In the genomic region with DNA sequence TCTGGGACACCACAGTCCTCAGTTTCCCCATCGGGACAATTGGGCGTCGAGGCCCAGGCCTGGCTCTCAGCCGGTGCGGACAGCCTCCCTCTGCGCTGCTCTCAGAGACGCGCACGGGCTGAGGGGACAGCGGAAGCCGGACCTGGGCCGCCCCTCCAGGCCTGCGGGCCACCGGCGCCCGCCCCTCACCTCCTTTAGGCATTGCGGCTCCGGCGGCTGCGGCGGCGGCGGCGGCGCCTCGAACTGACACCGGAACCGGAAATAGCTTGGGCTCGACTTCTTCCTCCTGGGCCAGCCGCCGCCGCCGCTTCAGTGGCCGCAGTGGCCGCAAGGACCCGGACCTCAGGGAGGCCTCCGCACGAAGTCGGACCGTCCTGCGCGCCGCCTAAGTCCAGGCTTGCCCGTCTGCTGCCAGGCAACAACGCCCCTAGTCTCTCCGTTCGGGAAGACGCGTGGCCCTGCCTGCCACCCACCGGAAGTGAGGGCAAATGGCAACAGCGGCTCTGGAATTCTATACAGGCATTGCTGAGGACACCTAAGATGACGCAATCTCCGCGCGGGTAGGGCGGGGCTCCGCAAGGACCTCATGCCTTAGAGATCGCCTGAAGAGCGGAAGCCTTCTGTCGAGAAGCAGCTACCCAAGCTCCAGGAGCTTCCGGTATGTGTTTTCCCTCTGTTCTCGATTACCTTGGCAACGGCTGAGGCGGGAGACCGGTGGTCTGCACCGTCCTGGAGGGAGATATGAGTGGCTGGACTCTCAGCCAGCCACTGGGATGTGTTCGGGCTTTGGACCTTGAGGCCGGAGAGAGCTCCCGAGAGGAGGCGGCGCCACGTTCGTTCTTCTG, we compare ENCODE assay signal across 8 cellular contexts. TPM values are rescaled to one million over a fixed set of nuclear protein-coding genes. Genes with fewer than 3 reads are reported as not detected.
DNase-seq lines count a peak whose midpoint lies in the region; ATAC-seq, FAIRE-seq and TF ChIP-seq lines count a peak whose summit lies in the region.

A gene (plus strand): TSS at position 623 of the 845 bp plus-strand sequence. CDS start 2,124 bp downstream, outside the sequence.
A gene with protein sequence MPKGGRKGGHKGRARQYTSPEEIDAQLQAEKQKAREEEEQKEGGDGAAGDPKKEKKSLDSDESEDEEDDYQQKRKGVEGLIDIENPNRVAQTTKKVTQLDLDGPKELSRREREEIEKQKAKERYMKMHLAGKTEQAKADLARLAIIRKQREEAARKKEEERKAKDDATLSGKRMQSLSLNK (minus strand): TSS at position 251 of the 845 bp plus-strand sequence. CDS start 49 bp downstream, at position 202.

- BruUV-seq in Calu3 (replicated peaks; lab: Mats Ljungman, UMichigan) (no TSS peak), endothelial cell of umbilical vein (replicated peaks; lab: Mats Ljungman, UMichigan) (no TSS peak)

- H3K4me1 ChIP-seq in HUES64 (ENCODE audit: insufficient read depth, low read length): peaks cover 17% of the 10 kb centered on the region
- peaks cover 32% of the 10 kb centered on the region for H3K4me1 ChIP-seq in OCI-LY1 (ENCODE audit: insufficient read depth, low read length, severe bottlenecking)
- peaks cover 21% of the 10 kb centered on the region for H3K4me1 ChIP-seq in endothelial cell of umbilical vein (ENCODE audit: control insufficient read depth, extremely low read depth, insufficient read depth, low read length)

- H3F3A ChIP-seq in OCI-LY1 (ENCODE audit: insufficient read depth, low read length): no peaks in the 10 kb centered on the region

- no peaks in the 10 kb centered on the region for H3K27me3 Mint-ChIP-seq in Calu3 (ENCODE audit: unreplicated experiment)

- H3K9me1 ChIP-seq in endothelial cell of umbilical vein (replicated peaks; ENCODE audit: control insufficient read depth, extremely low read depth, insufficient read depth, low read length): no peaks in the 10 kb centered on the region

- peak; percentile 100 for FAIRE-seq in endothelial cell of umbilical vein (lab: Jason Lieb, UNC)

- H3K36me3 Mint-ChIP-seq in Calu3 (ENCODE audit: insufficient read depth, unreplicated experiment): peaks cover 64% of the 10 kb centered on the region

- H3K9me3 Mint-ChIP-seq in Calu3 (ENCODE audit: low read depth, unreplicated experiment): no peaks in the 10 kb centered on the region

- H4K20me1 ChIP-seq in OCI-LY1 (ENCODE audit: insufficient read depth, low read length) (no peaks in the 10 kb centered on the region), endothelial cell of umbilical vein (replicated peaks; ENCODE audit: control insufficient read depth, extremely low read depth, insufficient read depth, low read length) (peaks cover 3% of the 10 kb centered on the region)

- H3K4me2 ChIP-seq in OCI-LY1 (ENCODE audit: low read length) (peak within 1 kb of the TSS; percentile 79), endothelial cell of umbilical vein (ENCODE audit: insufficient read depth, low read length) (peak within 1 kb of the TSS; percentile 96)

- peak; percentile 79 for ATAC-seq in GM21447 (IDR thresholded peaks at IDR 0.05; ENCODE audit: unreplicated experiment)

- H3K36me3 ChIP-seq in HUES64 (ENCODE audit: insufficient read depth, low read length) (peaks cover 50% of the 10 kb centered on the region), OCI-LY1 (ENCODE audit: insufficient read depth, low read length) (peaks cover 49% of the 10 kb centered on the region), endothelial cell of umbilical vein (ENCODE audit: control insufficient read depth in 2 of 2, extremely low read depth in 1 of 2, insufficient read depth in 2 of 2, low read length in 2 of 2) (peaks cover 6 to 20% of the 10 kb centered on the region in 2 experiments)

- H3K4me1 Mint-ChIP-seq in Calu3 (ENCODE audit: low read depth, unreplicated experiment): peaks cover 5% of the 10 kb centered on the region

- H2AFZ ChIP-seq in OCI-LY1 (ENCODE audit: low read length) (no peak within 1 kb of the TSS), endothelial cell of umbilical vein (ENCODE audit: low read depth, low read length) (peak within 1 kb of the TSS; percentile 68)

- dilution Hi-C loops in endothelial cell of umbilical vein (cut with MboI; ENCODE audit: extremely low pct_ligation_motif_present, low sequenced_read_pairs): no loop called here

- H3K27ac ChIP-seq in HUES64 (ENCODE audit: low read depth, low read length) (peak within 1 kb of the TSS; percentile 100), OCI-LY1 (ENCODE audit: low read depth, low read length, poor library complexity, severe bottlenecking) (peak within 1 kb of the TSS; percentile 71), endothelial cell of umbilical vein (ENCODE audit: insufficient read depth, low read depth, low read length) (peak within 1 kb of the TSS; percentile 79)

- H3K79me2 ChIP-seq in OCI-LY1 (ENCODE audit: insufficient read depth, low read length): peaks cover 52% of the 10 kb centered on the region
- peaks cover 70% of the 10 kb centered on the region for H3K79me2 ChIP-seq in endothelial cell of umbilical vein (ENCODE audit: control insufficient read depth, insufficient read depth, low read length)

- H3K4me3 ChIP-seq in HUES64 (ENCODE audit: low read length): peak within 1 kb of the TSS; percentile 89
- H3K4me3 ChIP-seq in OCI-LY1 (ENCODE audit: low read depth, low read length, poor library complexity, severe bottlenecking): peak within 1 kb of the TSS; percentile 79
- H3K4me3 ChIP-seq in endothelial cell of umbilical vein (replicated peaks in 1 of 3; ENCODE audit: insufficient read depth in 1 of 3, low read depth in 1 of 3, low read length in 3 of 3): peak within 1 kb of the TSS; percentile 65 to 99 (median 96)

- peak; percentile 87 for DNase-seq in Calu3
- DNase-seq in activated CD8-positive, alpha-beta memory T cell treated with anti-CD3 and anti-CD28 coated beads, Interleukin-2, amount 50 U/mL, for 48 hours: peak; percentile 96
- DNase-seq in endothelial cell of umbilical vein (ENCODE audit: low read depth, low spot score): peak; percentile 98
- peak; percentile 91 for DNase-seq in middle frontal gyrus (ENCODE audit: extremely low spot score, low spot score)
- DNase-seq in stimulated activated CD8-positive, alpha-beta memory T cell treated with anti-CD3 and anti-CD28 coated beads, Interleukin-2, amount 100 ng/mL, for 48 hours (ENCODE audit: low read depth in 2 of 2): peak; percentile 78 to 83

- peak within 1 kb of the TSS; percentile 98 for H3K9ac ChIP-seq in HUES64 (ENCODE audit: low read depth, low read length)
- peak within 1 kb of the TSS; percentile 86 for H3K9ac ChIP-seq in OCI-LY1 (ENCODE audit: low read length)
- peak within 1 kb of the TSS; percentile 93 for H3K9ac ChIP-seq in endothelial cell of umbilical vein (replicated peaks; ENCODE audit: extremely low read depth, insufficient read depth, low read length)

- WGBS in HUES64: under 1% methylated on average over 73 of the region's 73 CpGs

- H3K4me3 Mint-ChIP-seq in Calu3 (ENCODE audit: low read depth, unreplicated experiment): peak within 1 kb of the TSS; percentile 92

- no peaks in the 10 kb centered on the region for H3K9me3 ChIP-seq in HUES64 (ENCODE audit: insufficient read depth, low read depth, low read length)
- no peaks in the 10 kb centered on the region for H3K9me3 ChIP-seq in OCI-LY1 (ENCODE audit: low read length)
- no peaks in the 10 kb centered on the region for H3K9me3 ChIP-seq in endothelial cell of umbilical vein (replicated peaks; ENCODE audit: control insufficient read depth, insufficient read depth, low read length)

- POLR2A ChIA-PET in endothelial cell of umbilical vein (lab: Charles Lee): interaction anchor here (0.7 to 2.0 kb wide), 5 partner anchors 9 to 63 kb away, joined by 4 to 12 read pairs (median 4); no protein-coding TSS in a partner anchor

- H3K9me2 ChIP-seq in OCI-LY1 (ENCODE audit: low read depth, low read length): no peaks in the 10 kb centered on the region

- CTCF ChIA-PET in Calu3 (lab: Charles Lee) (interaction anchor here (0.6 to 1.2 kb wide), 3 partner anchors 9 to 27 kb away, joined by 3 read pairs; no protein-coding TSS in a partner anchor), endothelial cell of umbilical vein (lab: Charles Lee) (interaction anchor here (0.9 to 1.3 kb wide), 8 partner anchors 9 to 208 kb away, joined by 3 to 6 read pairs (median 4); a partner anchor contains a TSS)

- TF ChIP-seq CTCF in Calu3 (IDR thresholded peaks at IDR 0.05; ENCODE audit: unreplicated experiment): no peak
- no peak for TF ChIP-seq CTCF in OCI-LY1 (IDR thresholded peaks at IDR 0.05; ENCODE audit: low read length)
- TF ChIP-seq CTCF in endothelial cell of umbilical vein (IDR thresholded peaks at IDR 0.05; ENCODE audit: extremely low read depth in 1 of 2, insufficient read depth in 1 of 2, low read depth in 1 of 2, low read length in 2 of 2): no peak

- intact Hi-C loops in Calu3 (cut with micrococcal nuclease; ENCODE audit: unreplicated experiment) (no loop called here), endothelial cell of umbilical vein (cut with micrococcal nuclease) (loop anchor here (1.0 kb wide), 4 partner anchors 29 to 96 kb away; a partner anchor contains a TSS)

- H3K27ac Mint-ChIP-seq in Calu3 (ENCODE audit: unreplicated experiment): peak within 1 kb of the TSS; percentile 89

- TF ChIP-seq POLR2A in endothelial cell of umbilical vein (IDR thresholded peaks at IDR 0.05; ENCODE audit: low read depth, low read length): peak; percentile 91

- H3K27me3 ChIP-seq in HUES64 (ENCODE audit: insufficient read depth, low read length): no peaks in the 10 kb centered on the region
- H3K27me3 ChIP-seq in OCI-LY1 (ENCODE audit: insufficient read depth, low read length): no peaks in the 10 kb centered on the region
- no peaks in the 10 kb centered on the region for H3K27me3 ChIP-seq in endothelial cell of umbilical vein (ENCODE audit: control insufficient read depth in 2 of 2, insufficient read depth in 2 of 2, low read length in 2 of 2)

RNA-seq across cellular contexts. Expression of the first gene that starts in this region (rescaled TPM):
- total RNA-seq in Calu3 (2022) (62.8 and 82.7 TPM in 2 replicates), endothelial cell of umbilical vein (113 and 122 TPM in 2 replicates)
- 94.5 TPM for polyA plus RNA-seq in HUES64 (2013, experiment 1 of 2)
- 102 TPM for polyA plus RNA-seq in HUES64 (2013, experiment 2 of 2)
- polyA plus RNA-seq in endothelial cell of umbilical vein: 67.1 and 67.8 TPM in 2 replicates
- polyA plus RNA-seq in endothelial cell of umbilical vein (2011; cell fraction: cytosol; rRNA removed): 89.4 and 102 TPM in 2 replicates
- 51.2 and 54.0 TPM in 2 replicates for polyA plus RNA-seq in endothelial cell of umbilical vein (2011; cell fraction: nucleus; rRNA removed)
- 72.9 and 103 TPM in 2 replicates for polyA plus RNA-seq in endothelial cell of umbilical vein (2012)
- 48.1 and 55.6 TPM in 2 replicates for polyA minus RNA-seq in endothelial cell of umbilical vein
- 33.1 TPM for polyA minus RNA-seq in endothelial cell of umbilical vein (2011; cell fraction: cytosol; rRNA and poly(A)+ RNA removed)
- polyA minus RNA-seq in endothelial cell of umbilical vein (2011; cell fraction: nucleus; rRNA and poly(A)+ RNA removed): 15.5 and 17.6 TPM in 2 replicates

RNA-seq across cellular contexts. Expression of the second gene that starts in this region (rescaled TPM):
- 83.9 and 87.2 TPM in 2 replicates for total RNA-seq in Calu3 (2022)
- 131 TPM for polyA plus RNA-seq in HUES64 (2013, experiment 1 of 2)
- polyA plus RNA-seq in HUES64 (2013, experiment 2 of 2): 147 TPM
- 148 and 150 TPM in 2 replicates for total RNA-seq in endothelial cell of umbilical vein
- 19.3 and 32.6 TPM in 2 replicates for polyA plus RNA-seq in endothelial cell of umbilical vein
- 91.8 and 121 TPM in 2 replicates for polyA plus RNA-seq in endothelial cell of umbilical vein (2011; cell fraction: cytosol; rRNA removed)
- 44.7 and 69.2 TPM in 2 replicates for polyA plus RNA-seq in endothelial cell of umbilical vein (2011; cell fraction: nucleus; rRNA removed)
- 144 and 167 TPM in 2 replicates for polyA plus RNA-seq in endothelial cell of umbilical vein (2012)
- polyA minus RNA-seq in endothelial cell of umbilical vein: 11.9 and 14.5 TPM in 2 replicates
- polyA minus RNA-seq in endothelial cell of umbilical vein (2011; cell fraction: cytosol; rRNA and poly(A)+ RNA removed): 22.3 TPM
- 6.2 and 6.3 TPM in 2 replicates for polyA minus RNA-seq in endothelial cell of umbilical vein (2011; cell fraction: nucleus; rRNA and poly(A)+ RNA removed)

Comparison
In these comparisons a context has a peak if more than half of its experiments do, and no peak if none do; other contexts are left out.
1. Peak in every context shown above with its lines: DNase-seq, ATAC-seq, H3K4me3 ChIP-seq and H3K27ac ChIP-seq.